11 cellular contexts compared by ENCODE assay signal in the genomic region with DNA sequence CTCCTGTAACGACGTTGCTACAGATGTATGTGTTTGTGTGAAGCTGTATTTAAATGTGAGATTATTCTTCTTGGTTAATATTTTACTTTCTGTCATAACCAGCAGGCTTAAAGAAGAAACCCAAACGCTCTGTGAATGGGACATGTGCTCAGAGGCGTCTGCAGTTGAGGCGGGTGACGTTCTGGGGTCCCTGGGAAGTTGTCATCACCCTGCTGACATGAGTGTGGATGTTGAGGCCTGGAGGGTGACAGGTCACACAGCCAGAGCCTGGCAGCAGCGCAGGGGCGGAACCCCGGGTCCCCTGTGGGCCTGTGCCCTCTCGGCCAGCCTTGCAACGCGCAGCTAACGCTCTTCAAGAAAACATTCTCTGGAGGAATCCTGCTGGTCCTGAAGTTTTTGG. TPM values are rescaled to one million over a fixed set of nuclear protein-coding genes. Genes with fewer than 3 reads are reported as not detected.
A peak's percentile ranks its signal among the peaks of the same experiment; 100 is the strongest.
DNase-seq lines count a peak whose midpoint lies in the region.
"Had no signal": no experiment of that assay in that cellular context is flagged by ENCODE, and none has a peak within 500 bp of the region (broad histone marks: within the 10 kb centered on the region; RNA-seq: fewer than 3 reads in every experiment).

No MANE protein-coding gene starts in this region.

- peak overlapping the region in 4 of 7 donors; percentile 5 to 59 (median 32) for H3K4me3 Mint-ChIP-seq in CD8-positive, alpha-beta memory T cell
- peak overlapping the region in 2 of 4 donors; percentile 45 to 66 for H3K4me3 Mint-ChIP-seq in IgD-negative memory B cell

- in situ Hi-C loops in G401 (cut with HindIII; ENCODE audit: low sequenced_read_pairs): no loop called here

- peak overlapping the region; percentile 24 for H3K27ac ChIP-seq in CD8-positive, alpha-beta memory T cell (ENCODE audit: low read depth, low read length)
- H3K27ac ChIP-seq in epithelial cell of prostate: peak overlapping the region; percentile 31

- POLR2A ChIA-PET in CD8-positive, alpha-beta memory T cell (lab: Charles Lee): no interaction called here

- CTCF ChIA-PET in CD8-positive, alpha-beta memory T cell (lab: Charles Lee): no interaction called here

- H3K36me3 Mint-ChIP-seq in CD8-positive, alpha-beta memory T cell: peaks cover 4 to 60% (median 16%) of the 10 kb centered on the region in 3 donors
- peaks cover 4% of the 10 kb centered on the region for H3K36me3 Mint-ChIP-seq in IgD-negative memory B cell

- peak overlapping the region in 7 of 8 donors; percentile 52 to 95 (median 68) for H3K27ac Mint-ChIP-seq in CD8-positive, alpha-beta memory T cell
- H3K27ac Mint-ChIP-seq in IgD-negative memory B cell: peak overlapping the region; percentile 72 to 96 (median 93)

- no peaks in the 10 kb centered on the region for H3K9me3 Mint-ChIP-seq in CD8-positive, alpha-beta memory T cell
- no peaks in the 10 kb centered on the region for H3K9me3 Mint-ChIP-seq in IgD-negative memory B cell

- peaks cover 0 to 8% of the 10 kb centered on the region in 2 donors for H3K27me3 Mint-ChIP-seq in CD8-positive, alpha-beta memory T cell
- no peaks in the 10 kb centered on the region for H3K27me3 Mint-ChIP-seq in IgD-negative memory B cell

- peaks cover 73% of the 10 kb centered on the region for H3K4me1 ChIP-seq in CD8-positive, alpha-beta memory T cell (ENCODE audit: insufficient read depth, low read length)

- peak in 1 of 5 donors; percentile 42 for DNase-seq in CD8-positive, alpha-beta memory T cell
- no peak for DNase-seq in epithelial cell of prostate (ENCODE audit: low read depth, low spot score)
- DNase-seq in renal cortical epithelial cell (ENCODE audit: low read depth): peak; percentile 48
- no peak for DNase-seq in HT-29 (ENCODE audit: low spot score)
- DNase-seq in NCI-H2081 (lab: John Stamatoyannopoulos, UW): no peak
- DNase-seq in kidney tubule cell (ENCODE audit: low spot score): no peak
- DNase-seq in G401 (ENCODE audit: low spot score): no peak
- DNase-seq: effector CD8-positive, alpha-beta T cell; NCI-H1417 treated with DMSO at 0.1 percent for 48 hours; RPMI8226 had no signal

- no peaks in the 10 kb centered on the region for H3K27me3 ChIP-seq in CD8-positive, alpha-beta memory T cell (ENCODE audit: insufficient read depth, low read length, poor library complexity, severe bottlenecking)

- H3K9me3 ChIP-seq in CD8-positive, alpha-beta memory T cell (ENCODE audit: low read length): no peaks in the 10 kb centered on the region

- H3K36me3 ChIP-seq in CD8-positive, alpha-beta memory T cell (ENCODE audit: insufficient read depth, low read length): peaks cover 43% of the 10 kb centered on the region

- no peak overlapping the region for H3K4me3 ChIP-seq in CD8-positive, alpha-beta memory T cell (ENCODE audit: low read length)

- peaks cover 58 to 75% (median 67%) of the 10 kb centered on the region in 3 donors for H3K4me1 Mint-ChIP-seq in CD8-positive, alpha-beta memory T cell
- peaks cover 28 to 34% (median 32%) of the 10 kb centered on the region in 3 donors for H3K4me1 Mint-ChIP-seq in IgD-negative memory B cell

RNA-seq across cellular contexts. Expression of gene RASA3, which starts 16.6 kb away (rescaled TPM):
- total RNA-seq in CD8-positive, alpha-beta memory T cell: 10 to 100 TPM; 26.4 to 27.1 TPM
- polyA plus RNA-seq in CD8-positive, alpha-beta memory T cell: 123 TPM
- polyA plus RNA-seq in IgD-negative memory B cell: 52.8 TPM
- 9.0 and 10.9 TPM in 2 replicates for total RNA-seq in renal cortical epithelial cell
- total RNA-seq in HT-29 (2014; rRNA removed; shearing (Covaris generic)): 24.9 and 25.1 TPM in 2 replicates
- total RNA-seq in G401 (2014; rRNA removed; shearing (Covaris generic)): 11.9 and 13.7 TPM in 2 replicates
